In genomic region chr13:103282571-103283450, GRCh38 we compare ENCODE assay signal across 10 cellular contexts.
DNase-seq lines count a peak whose midpoint lies in the region; ATAC-seq and TF ChIP-seq lines count a peak whose summit lies in the region.
"Had no signal": no experiment of that assay in that cellular context is flagged by ENCODE, and none has a peak within 500 bp of the region (broad histone marks: within the 10 kb centered on the region; RNA-seq: fewer than 3 reads in every experiment).

No MANE protein-coding gene starts in this region.

- ATAC-seq in HG02798 (IDR thresholded peaks at IDR 0.05; ENCODE audit: poor library complexity, unreplicated experiment), result peak; percentile 48
- ATAC-seq in body of pancreas, result peak; percentile 77
- ATAC-seq in GM19467 (IDR thresholded peaks at IDR 0.05; ENCODE audit: unreplicated experiment), result no peak
- ATAC-seq in HG02970 (IDR thresholded peaks at IDR 0.05; ENCODE audit: low FRiP score, unreplicated experiment), result no peak
- ATAC-seq: left colon had no signal

- no peaks in the 10 kb centered on the region for H3K4me1 ChIP-seq in body of pancreas

- H3K4me3 ChIP-seq in body of pancreas, result no peak overlapping the region

- no peaks in the 10 kb centered on the region for H3K36me3 ChIP-seq in body of pancreas (replicated peaks in 1 of 2; ENCODE audit: insufficient read depth in 1 of 2, low read depth in 2 of 2)

- DNase-seq in GM04504 (ENCODE audit: low read depth) (peak; percentile 11), body of pancreas (peak in 1 of 4 donors; percentile 13), myocyte (ENCODE audit: low read depth) (peak; percentile 56), NCI-H2196 treated with DMSO at 0.1 percent for 48 hours (lab: John Stamatoyannopoulos, UW; ENCODE audit: unreplicated experiment) (no peak), occipital lobe (lab: John Stamatoyannopoulos, UW) (no peak)
- DNase-seq: left colon; stimulated activated CD4-positive, alpha-beta T cell treated with anti-CD3 and anti-CD28 coated beads, Interleukin-2, amount 100 ng/mL, for 24 hours had no signal

- no peaks in the 10 kb centered on the region for H3K9me3 ChIP-seq in body of pancreas

- H3K27ac ChIP-seq in body of pancreas, result peak overlapping the region in 3 of 4 donors; percentile 0 to 67 (median 41)

- no peak for TF ChIP-seq CTCF in body of pancreas (IDR thresholded peaks at IDR 0.05)

- H3K27me3 ChIP-seq in body of pancreas, result no peaks in the 10 kb centered on the region

- TF ChIP-seq POLR2A in body of pancreas (IDR thresholded peaks at IDR 0.05), result no peak

- WGBS in body of pancreas, 2 donors, result 10 to 12% methylated on average over 12 to 14 of the region's 14 CpGs

- intact Hi-C loops in body of pancreas (cut with DNase I), result no loop called here

Comparison
In these comparisons a context has a peak if more than half of its experiments do, and no peak if none do; other contexts are left out.
1. DNase-seq: peak in GM04504 (single experiment) and myocyte (single experiment); none in NCI-H2196 treated with DMSO at 0.1 percent for 48 hours (single experiment) and occipital lobe (single experiment).
2. ATAC-seq: peak in HG02798 (single experiment) and body of pancreas (single experiment); none in GM19467 (single experiment) and HG02970 (single experiment).